Comparison of ENCODE assay signal across 14 cellular contexts in the genomic region with DNA sequence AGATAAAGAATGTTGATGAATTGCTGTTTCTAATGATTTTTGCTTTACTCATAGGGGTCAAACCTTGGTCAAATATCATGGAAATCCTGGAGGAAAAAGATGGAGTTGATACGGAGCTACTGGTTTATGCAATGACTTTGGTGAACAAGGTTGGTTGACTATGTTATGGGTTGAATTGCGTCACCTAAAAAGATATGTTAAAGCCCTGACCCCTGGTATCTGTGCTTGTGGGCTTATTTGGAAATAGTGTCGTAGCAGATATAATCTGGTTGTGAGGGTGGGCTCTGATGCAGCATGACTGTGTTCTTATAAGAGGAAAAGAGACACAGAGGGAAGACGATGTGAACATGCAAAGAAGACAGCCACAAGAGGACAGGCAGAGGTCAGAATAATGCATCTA.
DNase-seq lines count a peak whose midpoint lies in the region; ATAC-seq and TF ChIP-seq lines count a peak whose summit lies in the region.
"Had no signal": no experiment of that assay in that cellular context is flagged by ENCODE, and none has a peak within 500 bp of the region (broad histone marks: within the 10 kb centered on the region; RNA-seq: fewer than 3 reads in every experiment).

No MANE protein-coding gene starts in this region.

- no peaks in the 10 kb centered on the region for H3K36me3 Mint-ChIP-seq in central memory CD8-positive, alpha-beta T cell (ENCODE audit: insufficient read depth)
- peaks cover 16% of the 10 kb centered on the region for H3K36me3 Mint-ChIP-seq in nephron progenitor cell (ENCODE audit: low read depth)

- peak; percentile 28 for ATAC-seq in central memory CD8-positive, alpha-beta T cell (replicated peaks; ENCODE audit: extremely low read depth, poor library complexity, severe bottlenecking)
- ATAC-seq: GM23338 had no signal

- DNase-seq in EH (ENCODE audit: low read depth) (peak; percentile 25), amniotic epithelial cell (ENCODE audit: low read depth) (peak; percentile 90), nephron progenitor cell (no peak), MV-4-11 (lab: John Stamatoyannopoulos, UW) (no peak), GM20000 (ENCODE audit: low spot score) (no peak), NCI-H1105 (lab: John Stamatoyannopoulos, UW) (no peak)
- no peak for DNase-seq in central memory CD8-positive, alpha-beta T cell (ENCODE audit: low spot score in 2 of 2)
- DNase-seq: C1 segment of cervical spinal cord; Calu3; CD4-positive, alpha-beta T cell; DMS 273 treated with DMSO at 0.1 percent for 48 hours; H7 had no signal

- TF ChIP-seq CTCF in nephron progenitor cell (IDR thresholded peaks at IDR 0.05) (no peak), GM20000 (IDR thresholded peaks at IDR 0.05; ENCODE audit: extremely low read depth, missing control alignments) (no peak)

- H3K4me1 Mint-ChIP-seq in central memory CD8-positive, alpha-beta T cell = no peaks in the 10 kb centered on the region
- H3K4me1 Mint-ChIP-seq in nephron progenitor cell = no peaks in the 10 kb centered on the region
- H3K4me1 Mint-ChIP-seq: B cell had no signal

- no peak overlapping the region for H3K27ac Mint-ChIP-seq in central memory CD8-positive, alpha-beta T cell (ENCODE audit: low read depth)
- H3K27ac Mint-ChIP-seq in nephron progenitor cell = peak overlapping the region; percentile 52
- H3K27ac Mint-ChIP-seq: B cell; CD4-positive, alpha-beta T cell; GM23338 had no signal

- no peaks in the 10 kb centered on the region for H3K27me3 Mint-ChIP-seq in central memory CD8-positive, alpha-beta T cell
- no peaks in the 10 kb centered on the region for H3K27me3 Mint-ChIP-seq in nephron progenitor cell (ENCODE audit: low read depth, poor library complexity)
- H3K27me3 Mint-ChIP-seq: CD4-positive, alpha-beta T cell had no signal

- H3K4me3 Mint-ChIP-seq in central memory CD8-positive, alpha-beta T cell = no peak overlapping the region
- H3K4me3 Mint-ChIP-seq in nephron progenitor cell = no peak overlapping the region
- H3K4me3 Mint-ChIP-seq: B cell; CD4-positive, alpha-beta T cell; GM23338 had no signal

- no peaks in the 10 kb centered on the region for H3K9me3 Mint-ChIP-seq in central memory CD8-positive, alpha-beta T cell
- no peaks in the 10 kb centered on the region for H3K9me3 Mint-ChIP-seq in nephron progenitor cell
- H3K9me3 Mint-ChIP-seq: CD4-positive, alpha-beta T cell had no signal

Comparison
In these comparisons a context has a peak if more than half of its experiments do, and no peak if none do; other contexts are left out.
1. DNase-seq: peak in EH (single experiment) and amniotic epithelial cell (single experiment); none in central memory CD8-positive, alpha-beta T cell (0 of 2), nephron progenitor cell (single experiment), MV-4-11 (single experiment), GM20000 (single experiment) and NCI-H1105 (single experiment).